ENCODE assay signal across 22 cellular contexts in genomic region chr5:175567954-175568353, GRCh38.
DNase-seq lines count a peak whose midpoint lies in the region; ATAC-seq and TF ChIP-seq lines count a peak whose summit lies in the region.
"Had no signal": no experiment of that assay in that cellular context is flagged by ENCODE, and none has a peak within 500 bp of the region (broad histone marks: within the 10 kb centered on the region; RNA-seq: fewer than 3 reads in every experiment).

No MANE protein-coding gene starts in this region.

- H3K9me3 ChIP-seq in gastrocnemius medialis, result no peaks in the 10 kb centered on the region
- H3K9me3 ChIP-seq: lower lobe of right lung, upper lobe of left lung had no signal

- TF ChIP-seq CTCF in GM12873 (IDR thresholded peaks at IDR 0.05; ENCODE audit: insufficient read depth, low read depth, low read length, missing control alignments) (peak; percentile 17), chondrocyte (IDR thresholded peaks at IDR 0.05) (peak; percentile 16), gastrocnemius medialis (IDR thresholded peaks at IDR 0.05 in 4 of 5, conservative IDR thresholded peaks at IDR 0.05 in 1 of 5) (no peak)

- no peak for TF ChIP-seq POLR2A in gastrocnemius medialis (IDR thresholded peaks at IDR 0.05)

- H3K27me3 ChIP-seq in gastrocnemius medialis, result no peaks in the 10 kb centered on the region
- H3K27me3 ChIP-seq: upper lobe of left lung had no signal

- H3K9me3 Mint-ChIP-seq in chondrocyte (ENCODE audit: low read depth), result peaks cover 1% of the 10 kb centered on the region
- H3K9me3 Mint-ChIP-seq: activated CD4-positive, alpha-beta memory T cell treated with anti-CD3 and anti-CD28 coated beads for 36 hours had no signal

- H3K4me3 ChIP-seq in gastrocnemius medialis, result no peak overlapping the region
- H3K4me3 ChIP-seq: lower lobe of right lung, upper lobe of left lung had no signal

- intact Hi-C loops in gastrocnemius medialis (cut with DNase I; ENCODE audit: low total_unique reads), result no loop called here

- no peaks in the 10 kb centered on the region for H3K36me3 Mint-ChIP-seq in chondrocyte (ENCODE audit: low read depth)
- H3K36me3 Mint-ChIP-seq: activated CD4-positive, alpha-beta memory T cell treated with anti-CD3 and anti-CD28 coated beads for 36 hours had no signal

- H3K4me1 ChIP-seq in gastrocnemius medialis, result no peaks in the 10 kb centered on the region
- H3K4me1 ChIP-seq: lower lobe of right lung, upper lobe of left lung had no signal

- in situ Hi-C loops in gastrocnemius medialis (cut with MboI; ENCODE audit: low sequenced_read_pairs in 4 of 4), result no loop called here

- H3K4me3 Mint-ChIP-seq in chondrocyte (ENCODE audit: unreplicated experiment), result no peak overlapping the region
- H3K4me3 Mint-ChIP-seq: activated CD4-positive, alpha-beta memory T cell treated with anti-CD3 and anti-CD28 coated beads for 36 hours; B cell had no signal

- peaks cover 11% of the 10 kb centered on the region for H3K27me3 Mint-ChIP-seq in chondrocyte (ENCODE audit: low read depth)

- H3K27ac Mint-ChIP-seq in chondrocyte (ENCODE audit: unreplicated experiment), result no peak overlapping the region
- H3K27ac Mint-ChIP-seq: activated CD4-positive, alpha-beta memory T cell treated with anti-CD3 and anti-CD28 coated beads for 36 hours; B cell had no signal

- peaks cover 6% of the 10 kb centered on the region for H3K4me1 Mint-ChIP-seq in chondrocyte (ENCODE audit: low read depth)
- H3K4me1 Mint-ChIP-seq: B cell had no signal

- DNase-seq in DMS 273 (lab: John Stamatoyannopoulos, UW; ENCODE audit: unreplicated experiment) (peak; percentile 5), DMS 273 treated with DMSO at 0.1 percent for 48 hours (lab: John Stamatoyannopoulos, UW) (no peak), NCI-H69 (lab: John Stamatoyannopoulos, UW) (peak; percentile 12), chondrocyte (ENCODE audit: low spot score) (no peak), NCI-H446 (lab: John Stamatoyannopoulos, UW) (no peak), gastrocnemius medialis (no peak), NCI-H345 treated with DMSO at 0.1 percent for 48 hours (lab: John Stamatoyannopoulos, UW; ENCODE audit: unreplicated experiment) (no peak)
- DNase-seq: activated CD4-positive, alpha-beta memory T cell treated with anti-CD3 and anti-CD28 coated beads for 36 hours; activated naive CD4-positive, alpha-beta T cell treated with Interleukin-2 at 50 U/mL for 16 hours; amygdala; COR-L47; foreskin melanocyte; KG1; lower lobe of right lung; NCI-H1105; NCI-H2081 treated with DMSO at 0.1 percent for 48 hours; stimulated activated CD4-positive, alpha-beta T cell treated with anti-CD3 and anti-CD28 coated beads, Interleukin-4, amount 100 ng/mL, for 4 hours; upper lobe of left lung; WERI-Rb-1 had no signal

- no peak overlapping the region for H3K27ac ChIP-seq in gastrocnemius medialis
- H3K27ac ChIP-seq: 22Rv1, lower lobe of right lung, upper lobe of left lung, WERI-Rb-1 had no signal

- H3K36me3 ChIP-seq in gastrocnemius medialis, result no peaks in the 10 kb centered on the region
- H3K36me3 ChIP-seq: lower lobe of right lung, upper lobe of left lung, WERI-Rb-1 had no signal

- no peak for ATAC-seq in gastrocnemius medialis
- ATAC-seq: lower lobe of right lung had no signal

Comparison
In these comparisons a context has a peak if more than half of its experiments do, and no peak if none do; other contexts are left out.
1. DNase-seq: peak in DMS 273 (single experiment) and NCI-H69 (single experiment); none in DMS 273 treated with DMSO at 0.1 percent for 48 hours (single experiment), chondrocyte (single experiment), NCI-H446 (0 of 2), gastrocnemius medialis (0 of 2) and NCI-H345 treated with DMSO at 0.1 percent for 48 hours (single experiment).
2. CTCF ChIP-seq: peak in GM12873 (single experiment) and chondrocyte (single experiment); none in gastrocnemius medialis (0 of 5).